11 cellular contexts compared by ENCODE assay signal in the genomic region with DNA sequence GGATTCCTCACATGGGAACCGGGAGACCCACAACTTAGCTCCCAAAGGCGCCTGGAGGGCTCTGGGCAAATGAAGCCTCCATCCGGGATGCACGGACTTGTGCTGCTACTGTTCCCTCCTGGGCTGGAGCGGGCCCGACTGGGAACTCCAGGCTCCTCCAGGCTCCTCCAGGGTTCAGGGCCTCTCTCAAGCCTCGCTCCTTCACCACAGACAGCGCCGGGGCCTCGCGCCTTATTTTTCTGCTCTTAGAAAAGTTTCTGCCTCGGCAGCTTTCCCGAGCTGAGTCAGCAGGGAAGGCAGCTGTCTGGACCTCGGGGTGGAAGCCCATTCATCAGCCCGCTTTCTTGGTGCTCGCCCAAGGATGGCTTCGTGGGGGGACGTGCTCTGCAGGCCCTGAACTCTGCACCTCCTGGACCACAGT. TPM values are rescaled to one million over a fixed set of nuclear protein-coding genes. Genes with fewer than 3 reads are reported as not detected.
DNase-seq lines count a peak whose midpoint lies in the region; TF ChIP-seq lines count a peak whose summit lies in the region.
"Had no signal": no experiment of that assay in that cellular context is flagged by ENCODE, and none has a peak within 500 bp of the region (broad histone marks: within the 10 kb centered on the region; RNA-seq: fewer than 3 reads in every experiment).

No MANE protein-coding gene starts in this region.

- 54 to 78% methylated on average over 18 of the region's 18 CpGs for WGBS in sigmoid colon, 2 donors

- no peaks in the 10 kb centered on the region for H3K9me3 ChIP-seq in iPS-20b (ENCODE audit: insufficient read depth, low read depth, low read length)
- H3K9me3 ChIP-seq in sigmoid colon, result no peaks in the 10 kb centered on the region

- no peak overlapping the region; the same call in 1 of the 2 replicates for H3K9ac ChIP-seq in iPS-20b (ENCODE audit: low read depth, low read length)

- TF ChIP-seq EP300 in sigmoid colon (IDR thresholded peaks at IDR 0.05), result no peak

- H3K4me1 ChIP-seq in iPS-20b (ENCODE audit: insufficient read depth, low read length) (no peaks in the 10 kb centered on the region), sigmoid colon (peaks cover 0 to 14% (median 8%) of the 10 kb centered on the region in 4 donors)

- intact Hi-C loops in sigmoid colon (cut with DNase I), result no loop called here

- H3K4me3 ChIP-seq in iPS-20b (ENCODE audit: low read length), result peak overlapping the region; percentile 54; the same call in 1 of the 2 replicates
- H3K4me3 ChIP-seq in sigmoid colon, result peak overlapping the region in 3 of 4 donors; percentile 26 to 46 (median 43)

- DNase-seq in EH (ENCODE audit: low read depth) (peak; percentile 12), astrocyte of the hippocampus (ENCODE audit: low read depth, low spot score) (peak; percentile 5), sigmoid colon (peak; percentile 72), NCI-H1694 (lab: John Stamatoyannopoulos, UW) (no peak), NCI-H1105 (lab: John Stamatoyannopoulos, UW) (no peak), NCI-H82 (lab: John Stamatoyannopoulos, UW) (no peak), GM10266 (ENCODE audit: extremely low spot score) (no peak)
- DNase-seq: activated CD4-positive, alpha-beta T cell treated with anti-CD3 and anti-CD28 coated beads, Interleukin-2, amount 50 U/mL, for 4 hours had no signal

- no peak for TF ChIP-seq CTCF in sigmoid colon (IDR thresholded peaks at IDR 0.05)
- TF ChIP-seq CTCF in GM10266 (IDR thresholded peaks at IDR 0.05; ENCODE audit: control insufficient read depth, insufficient read depth, low read depth, missing control alignments), result no peak

- no peak for TF ChIP-seq POLR2A in sigmoid colon (IDR thresholded peaks at IDR 0.05)

- H3K27ac ChIP-seq in iPS-20b (ENCODE audit: low read length), result no peak overlapping the region
- peak overlapping the region in 1 of 4 donors; percentile 6 for H3K27ac ChIP-seq in sigmoid colon
- H3K27ac ChIP-seq: Peyer's patch had no signal

- H3K27me3 ChIP-seq in iPS-20b (ENCODE audit: insufficient read depth, low read length) (peaks cover 28% of the 10 kb centered on the region), sigmoid colon (peaks cover 0 to 3% (median 0%) of the 10 kb centered on the region in 3 donors)
- H3K27me3 ChIP-seq: Peyer's patch had no signal

- H3K36me3 ChIP-seq in iPS-20b (ENCODE audit: insufficient read depth, low read depth, low read length) (no peaks in the 10 kb centered on the region), sigmoid colon (no peaks in the 10 kb centered on the region)
- H3K36me3 ChIP-seq: Peyer's patch had no signal

RNA-seq across cellular contexts. Expression of a gene that starts 13.0 kb away (rescaled TPM):
- total RNA-seq in sigmoid colon, result not detected
- 1 to 10 TPM in 1 of 3 donors, not detected in 2; 1.2 TPM for polyA plus RNA-seq in sigmoid colon
- total RNA-seq: lower leg skin, Peyer's patch had no signal

Comparison
In these comparisons a context has a peak if more than half of its experiments do, and no peak if none do; other contexts are left out.
1. DNase-seq: peak in EH (single experiment), astrocyte of the hippocampus (single experiment) and sigmoid colon (single experiment); none in NCI-H1694 (single experiment), NCI-H1105 (single experiment), NCI-H82 (single experiment) and GM10266 (single experiment).